Comparison of ENCODE assay signal across 23 cellular contexts in the genomic region with DNA sequence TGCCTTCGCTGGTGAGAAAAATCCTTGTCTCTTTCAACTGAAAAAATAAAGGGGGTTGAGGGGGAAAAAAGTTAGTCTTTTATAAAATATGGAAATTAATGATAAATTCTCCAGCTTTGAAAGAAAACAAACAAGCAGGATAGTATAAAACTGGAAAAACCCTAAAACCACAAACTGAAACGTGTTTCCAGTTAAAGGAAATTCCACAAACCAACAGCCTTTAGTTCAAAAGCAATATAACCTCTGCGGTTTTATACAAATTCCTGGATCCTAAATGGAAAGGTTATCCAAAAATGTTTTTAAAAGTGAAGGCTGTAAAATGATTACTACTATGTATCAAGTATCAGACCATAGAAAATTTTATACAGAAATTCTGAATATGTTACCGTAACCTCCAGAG. TPM values are rescaled to one million over a fixed set of nuclear protein-coding genes. Genes with fewer than 3 reads are reported as not detected.
"Had no signal": no experiment of that assay in that cellular context is flagged by ENCODE, and none has a peak within 500 bp of the region (broad histone marks: within the 10 kb centered on the region; RNA-seq: fewer than 3 reads in every experiment).

No MANE protein-coding gene starts in this region.

- H3K27me3 ChIP-seq: tibial nerve had no signal

- H3K4me3 ChIP-seq: coronary artery, tibial nerve had no signal

- DNase-seq: activated CD4-positive, alpha-beta memory T cell treated with anti-CD3 and anti-CD28 coated beads, Interleukin-2, amount 10 ng/mL, durations not matched to agents 7 days and 5 days; activated CD4-positive, alpha-beta T cell treated with anti-CD3 and anti-CD28 coated beads for 48 hours; activated CD4-positive, CD25-positive, alpha-beta regulatory T cell; activated naive CD4-positive, alpha-beta T cell; activated naive CD8-positive, alpha-beta T cell treated with anti-CD3 and anti-CD28 coated beads for 36 hours; activated T-cell treated with anti-CD3 and anti-CD28 coated beads, Interleukin-2, amount 50 U/mL, for 1 hour; amygdala; central memory CD4-positive, alpha-beta T cell; erythroblast; glutamatergic neuron; hypothalamus; stimulated activated CD4-positive, alpha-beta T cell treated with anti-CD3 and anti-CD28 coated beads, Interleukin-12 subunit alpha, Interleukin-12 subunit beta, amount 100 ng/mL, for 4 hours; stimulated activated CD4-positive, alpha-beta T cell treated with anti-CD3 and anti-CD28 coated beads, Interleukin-2, amount 100 ng/mL, for 24 hours; stimulated activated naive CD8-positive, alpha-beta T cell treated with anti-CD3 and anti-CD28 coated beads, Interleukin-15, Interleukin-2, amounts not matched to agents 100 U/mL and 50 U/mL, for 24 hours; substantia nigra; T-cell; T-helper 9 cell had no signal

- H3K27ac ChIP-seq: coronary artery had no signal

- H3K36me3 ChIP-seq: tibial nerve had no signal

- H3K9me3 ChIP-seq: tibial nerve had no signal

- ATAC-seq: activated T-helper 17 cell treated with anti-CD3 and anti-CD28 coated beads, Interleukin-2, amount 50 U/mL, for 72 hours; left lobe of liver; stimulated activated naive CD8-positive, alpha-beta T cell treated with anti-CD3 and anti-CD28 coated beads, Interleukin-15, Interleukin-2, amounts not matched to agents 100 U/mL and 50 U/mL, for 24 hours; T-cell had no signal

RNA-seq across cellular contexts. Expression of a gene that starts 55.6 kb away (rescaled TPM):
- total RNA-seq: activated CD4-positive, alpha-beta memory T cell treated with anti-CD3 and anti-CD28 coated beads, Interleukin-2, amount 10 ng/mL, durations not matched to agents 7 days and 5 days; activated naive CD8-positive, alpha-beta T cell treated with anti-CD3 and anti-CD28 coated beads for 36 hours; activated T-helper 17 cell treated with anti-CD3 and anti-CD28 coated beads, Interleukin-2, amount 50 U/mL, for 72 hours; lung microvascular endothelial cell; renal cortical epithelial cell; T-cell had no signal
